Comparison of ENCODE assay signal across 11 cellular contexts in the genomic region with DNA sequence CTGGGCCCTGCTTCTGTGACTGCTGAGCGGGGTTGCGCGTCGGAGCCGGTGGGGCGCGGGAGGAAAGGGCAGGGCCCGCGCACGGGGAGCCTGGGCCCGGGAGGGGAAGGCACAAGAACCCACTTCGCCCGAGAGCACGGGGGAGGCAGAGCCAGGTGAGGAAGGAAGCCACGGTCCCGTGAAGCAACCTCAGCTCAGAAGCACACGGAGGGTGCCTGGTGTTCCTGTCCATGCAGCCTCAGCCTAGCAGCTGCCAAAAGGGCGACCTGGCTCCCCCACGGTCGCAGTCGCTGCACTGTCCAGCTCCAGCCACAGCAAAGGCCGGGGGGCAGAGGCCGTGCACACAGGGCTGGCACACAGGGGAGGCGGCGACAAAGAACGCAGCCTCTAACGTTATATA. TPM values are rescaled to one million over a fixed set of nuclear protein-coding genes. Genes with fewer than 3 reads are reported as not detected.
A peak's percentile ranks its signal among the peaks of the same experiment; 100 is the strongest.
DNase-seq lines count a peak whose midpoint lies in the region; ATAC-seq and TF ChIP-seq lines count a peak whose summit lies in the region.
"Had no signal": no experiment of that assay in that cellular context is flagged by ENCODE, and none has a peak within 500 bp of the region (broad histone marks: within the 10 kb centered on the region; RNA-seq: fewer than 3 reads in every experiment).

No MANE protein-coding gene starts in this region.

- H3K27ac Mint-ChIP-seq in activated naive CD4-positive, alpha-beta T cell treated with anti-CD3 and anti-CD28 coated beads for 36 hours, result peak overlapping the region; percentile 95
- H3K27ac Mint-ChIP-seq in T-helper 17 cell, result peak overlapping the region; percentile 98

- H3K4me2 ChIP-seq in fibroblast of lung (ENCODE audit: extremely low read depth, insufficient read depth, low read length), result no peak overlapping the region

- no peak overlapping the region for H3K9ac ChIP-seq in fibroblast of lung (ENCODE audit: insufficient read depth, low read length)

- peak; percentile 24 for ATAC-seq in T-helper 17 cell
- no peak for ATAC-seq in thoracic aorta (ENCODE audit: insufficient number of reproducible peaks, low FRiP score, low read depth)

- H3K27me3 ChIP-seq in fibroblast of lung (ENCODE audit: control insufficient read depth, insufficient read depth, low read length) (no peaks in the 10 kb centered on the region), thoracic aorta (replicated peaks; ENCODE audit: insufficient read depth) (no peaks in the 10 kb centered on the region)

- H3K4me1 Mint-ChIP-seq in activated naive CD4-positive, alpha-beta T cell treated with anti-CD3 and anti-CD28 coated beads for 36 hours (ENCODE audit: low read depth), result peaks cover 94% of the 10 kb centered on the region
- H3K4me1 Mint-ChIP-seq in T-helper 17 cell, result peaks cover 67% of the 10 kb centered on the region

- peaks cover 52% of the 10 kb centered on the region for H3K36me3 Mint-ChIP-seq in activated naive CD4-positive, alpha-beta T cell treated with anti-CD3 and anti-CD28 coated beads for 36 hours (ENCODE audit: low read depth)
- H3K36me3 Mint-ChIP-seq in T-helper 17 cell (ENCODE audit: low read depth), result peaks cover 2% of the 10 kb centered on the region

- CTCF ChIA-PET in activated naive CD4-positive, alpha-beta T cell treated with anti-CD3 and anti-CD28 coated beads for 36 hours (lab: Charles Lee), result interaction anchor here (1.3 to 32.9 kb wide), 3 partner anchors 9 to 33 kb away, joined by 4 to 992 read pairs (median 288); a partner anchor contains a TSS

- H3K4me3 Mint-ChIP-seq in activated naive CD4-positive, alpha-beta T cell treated with anti-CD3 and anti-CD28 coated beads for 36 hours, result peak overlapping the region; percentile 18
- H3K4me3 Mint-ChIP-seq in T-helper 17 cell, result peak overlapping the region; percentile 83

- TF ChIP-seq CTCF in fibroblast of lung (conservative IDR thresholded peaks at IDR 0.05 in 1 of 2, IDR thresholded peaks at IDR 0.05 in 1 of 2; ENCODE audit: low read depth in 1 of 2, low read length in 2 of 2) (no peak), thoracic aorta (IDR thresholded peaks at IDR 0.05) (no peak)

- no peaks in the 10 kb centered on the region for H3K9me3 ChIP-seq in T-helper 17 cell (ENCODE audit: control insufficient read depth, low read length, poor library complexity, severe bottlenecking)
- no peaks in the 10 kb centered on the region for H3K9me3 ChIP-seq in fibroblast of lung (ENCODE audit: control insufficient read depth, insufficient read depth, low read depth, low read length)
- no peaks in the 10 kb centered on the region for H3K9me3 ChIP-seq in thoracic aorta

- DNase-seq in activated naive CD4-positive, alpha-beta T cell treated with anti-CD3 and anti-CD28 coated beads for 36 hours, result peak; percentile 45
- DNase-seq in activated naive CD4-positive, alpha-beta T cell treated with anti-CD3 and anti-CD28 coated beads, Interleukin-2, amount 50 U/mL, for 16 hours, result no peak
- DNase-seq in T-helper 17 cell, result no peak
- no peak for DNase-seq in fibroblast of lung (ENCODE audit: low read depth in 2 of 2)
- no peak for DNase-seq in thoracic aorta (ENCODE audit: low spot score)
- no peak for DNase-seq in NCI-H128 (lab: John Stamatoyannopoulos, UW; ENCODE audit: unreplicated experiment)
- no peak for DNase-seq in inferior parietal cortex (ENCODE audit: extremely low spot score)
- no peak for DNase-seq in glomerular visceral epithelial cell (ENCODE audit: extremely low spot score)
- DNase-seq: kidney glomerular epithelial cell, NCI-H1694 treated with DMSO at 0.1 percent for 48 hours had no signal

- peaks cover 44% of the 10 kb centered on the region for H3K4me1 ChIP-seq in fibroblast of lung (ENCODE audit: control insufficient read depth, extremely low read depth, insufficient read depth, low read length)
- H3K4me1 ChIP-seq in thoracic aorta (ENCODE audit: control insufficient read depth in 1 of 2, low read depth in 2 of 2), result peaks cover 47 to 83% of the 10 kb centered on the region in 2 donors

- H2AFZ ChIP-seq in fibroblast of lung (ENCODE audit: low read length), result no peak overlapping the region

- H3K79me2 ChIP-seq in fibroblast of lung (ENCODE audit: control insufficient read depth, insufficient read depth, low read length), result peaks cover 43% of the 10 kb centered on the region

- intact Hi-C loops in activated naive CD4-positive, alpha-beta T cell treated with anti-CD3 and anti-CD28 coated beads for 36 hours (cut with micrococcal nuclease), result no loop called here

- H3K27ac ChIP-seq in fibroblast of lung (ENCODE audit: insufficient read depth, low read length) (peak overlapping the region; percentile 98), thoracic aorta (peak overlapping the region; percentile 83 to 96)
- H3K27ac ChIP-seq: VCaP had no signal

- peaks cover 46% of the 10 kb centered on the region for H3K36me3 ChIP-seq in fibroblast of lung (ENCODE audit: control insufficient read depth, insufficient read depth, low read length)
- H3K36me3 ChIP-seq in thoracic aorta, result peaks cover 21% of the 10 kb centered on the region

- no peaks in the 10 kb centered on the region for H4K20me1 ChIP-seq in fibroblast of lung (ENCODE audit: control insufficient read depth, extremely low read depth, insufficient read depth, low read length)

- no peaks in the 10 kb centered on the region for H3K9me3 Mint-ChIP-seq in activated naive CD4-positive, alpha-beta T cell treated with anti-CD3 and anti-CD28 coated beads for 36 hours

- H3K27me3 Mint-ChIP-seq in activated naive CD4-positive, alpha-beta T cell treated with anti-CD3 and anti-CD28 coated beads for 36 hours (ENCODE audit: low read depth), result no peaks in the 10 kb centered on the region
- no peaks in the 10 kb centered on the region for H3K27me3 Mint-ChIP-seq in T-helper 17 cell

- H3K4me3 ChIP-seq in fibroblast of lung (replicated peaks in 1 of 4; ENCODE audit: control extremely low read depth in 1 of 4, insufficient read depth in 1 of 4, low read depth in 3 of 4, low read length in 4 of 4) (no peak overlapping the region), thoracic aorta (no peak overlapping the region)

RNA-seq across cellular contexts. Expression of a gene that starts 9.3 kb away (rescaled TPM):
- under 1 TPM; 0.32 to 0.41 TPM for total RNA-seq in activated naive CD4-positive, alpha-beta T cell treated with anti-CD3 and anti-CD28 coated beads for 36 hours
- 1 to 10 TPM; 4.0 to 7.7 TPM for total RNA-seq in T-helper 17 cell
- 0.33 and 0.77 TPM in 2 replicates for total RNA-seq in fibroblast of lung
- polyA plus RNA-seq in fibroblast of lung, result 0.02 and 0.03 TPM in 2 replicates
- 0.13 TPM in 2 replicates for polyA plus RNA-seq in fibroblast of lung (2012)
- polyA minus RNA-seq in fibroblast of lung (ENCODE audit: low replicate concordance), result not detected in 2 replicates
- 1 to 10 TPM in 1 of 2 donors, under 1 TPM in 1; 0.68 to 1.2 TPM for total RNA-seq in thoracic aorta

RNA-seq across cellular contexts. Expression of a gene that starts 24.7 kb away (rescaled TPM):
- total RNA-seq in activated naive CD4-positive, alpha-beta T cell treated with anti-CD3 and anti-CD28 coated beads for 36 hours, result 100 to 1,000 TPM; 124 to 132 TPM
- 100 to 1,000 TPM; 184 to 212 TPM for total RNA-seq in T-helper 17 cell
- total RNA-seq in fibroblast of lung, result 40.8 and 71.3 TPM in 2 replicates
- polyA plus RNA-seq in fibroblast of lung, result 240 and 248 TPM in 2 replicates
- polyA plus RNA-seq in fibroblast of lung (2012), result 181 and 192 TPM in 2 replicates
- 634 and 716 TPM in 2 replicates for polyA minus RNA-seq in fibroblast of lung (ENCODE audit: low replicate concordance)
- total RNA-seq in thoracic aorta, result 100 to 1,000 TPM in 1 of 2 donors, 10 to 100 TPM in 1; 67.4 to 140 TPM

RNA-seq across cellular contexts. Expression of a gene that starts 43.4 kb away (rescaled TPM):
- total RNA-seq in activated naive CD4-positive, alpha-beta T cell treated with anti-CD3 and anti-CD28 coated beads for 36 hours, result 10 to 100 TPM; 23.9 TPM
- total RNA-seq in T-helper 17 cell, result 10 to 100 TPM; 25.8 to 27.0 TPM
- total RNA-seq in fibroblast of lung, result 12.1 and 13.7 TPM in 2 replicates
- polyA plus RNA-seq in fibroblast of lung, result 8.9 and 14.2 TPM in 2 replicates
- polyA plus RNA-seq in fibroblast of lung (2012), result 15.3 and 28.8 TPM in 2 replicates
- polyA minus RNA-seq in fibroblast of lung (ENCODE audit: low replicate concordance), result 32.7 and 60.9 TPM in 2 replicates
- 10 to 100 TPM; 11.6 to 16.0 TPM for total RNA-seq in thoracic aorta

RNA-seq across cellular contexts. Expression of a gene that starts 50.7 kb away (rescaled TPM):
- 10 to 100 TPM; 69.5 to 73.9 TPM for total RNA-seq in activated naive CD4-positive, alpha-beta T cell treated with anti-CD3 and anti-CD28 coated beads for 36 hours
- total RNA-seq in T-helper 17 cell (10 to 100 TPM; 97.8 to 99.2 TPM), fibroblast of lung (4.9 and 9.2 TPM in 2 replicates), thoracic aorta (10 to 100 TPM; 23.3 to 39.1 TPM)
- 6.4 and 9.2 TPM in 2 replicates for polyA plus RNA-seq in fibroblast of lung
- polyA plus RNA-seq in fibroblast of lung (2012), result 6.5 and 12.0 TPM in 2 replicates
- 34.1 and 53.5 TPM in 2 replicates for polyA minus RNA-seq in fibroblast of lung (ENCODE audit: low replicate concordance)
